Comparison of ENCODE assay signal across 1 cellular context in genomic region chr7:151091431-151091830, GRCh38.
TF ChIP-seq lines count a peak whose summit lies in the region.

No MANE protein-coding gene starts in this region.

TF ChIP-seq in H1, 55 proteins besides CTCF, POLR2A, EP300 and RAD21:
- TF ChIP-seq TCF12 (IDR thresholded peaks at IDR 0.05; ENCODE audit: low read depth, low read length) = 0 out of 2 replicates have a peak, but pooled peaks have one; percentile 9
- TF ChIP-seq MAX (IDR thresholded peaks at IDR 0.05) = no peak
- TF ChIP-seq POU5F1 (IDR thresholded peaks at IDR 0.05; ENCODE audit: low read depth, low read length) = no peak
- peak in 1 of 2 experiments; percentile 64; a peak in 1 of 4 replicates for TF ChIP-seq SIN3A (conservative IDR thresholded peaks at IDR 0.05 in 1 of 2, IDR thresholded peaks at IDR 0.05 in 1 of 2; ENCODE audit: low read depth in 1 of 2, low read length in 2 of 2)
- TF ChIP-seq GTF2F1 (IDR thresholded peaks at IDR 0.05; ENCODE audit: borderline replicate concordance, low read depth, low read length) = 0 out of 2 replicates have a peak, but pooled peaks have one; percentile 30
- TF ChIP-seq KDM1A (IDR thresholded peaks at IDR 0.05; ENCODE audit: borderline replicate concordance, low read length) = no peak
- TF ChIP-seq GABPA (IDR thresholded peaks at IDR 0.05; ENCODE audit: borderline replicate concordance, insufficient read depth, low read length) = peak; percentile 51; the same call in 1 of the 2 replicates
